In genomic region chr5:43046474-43046873, GRCh38 we compare ENCODE assay signal across 17 cellular contexts.
"Had no signal": no experiment of that assay in that cellular context is flagged by ENCODE, and none has a peak within 500 bp of the region (broad histone marks: within the 10 kb centered on the region; RNA-seq: fewer than 3 reads in every experiment).

No MANE protein-coding gene starts in this region.

- H3K27me3 ChIP-seq: breast epithelium, spleen had no signal

- H3K4me3 Mint-ChIP-seq: nephron had no signal

- H3K4me3 ChIP-seq: breast epithelium, heart right ventricle, mucosa of descending colon, spleen, suprapubic skin had no signal

- H3K36me3 ChIP-seq: breast epithelium, suprapubic skin had no signal

- H3K27ac Mint-ChIP-seq: activated naive CD4-positive, alpha-beta T cell treated with anti-CD3 and anti-CD28 coated beads, Interleukin-2, amount 50 U/mL, for 72 hours; nephron had no signal

- H3K9me3 Mint-ChIP-seq: activated naive CD4-positive, alpha-beta T cell treated with anti-CD3 and anti-CD28 coated beads, Interleukin-2, amount 50 U/mL, for 72 hours; nephron had no signal

- ATAC-seq: activated naive CD4-positive, alpha-beta T cell treated with anti-CD3 and anti-CD28 coated beads, Interleukin-2, amount 50 U/mL, for 72 hours; heart right ventricle; left lobe of liver; mucosa of descending colon; sciatic nerve; SK-N-SH treated with all-trans-retinoic acid at 6 μM for 48 hours; stimulated activated naive CD8-positive, alpha-beta T cell treated with anti-CD3 and anti-CD28 coated beads, Interleukin-15, Interleukin-2, amounts not matched to agents 100 U/mL and 50 U/mL, for 24 hours had no signal

- H3K27ac ChIP-seq: breast epithelium, heart right ventricle, spleen, suprapubic skin had no signal

- H3K9me3 ChIP-seq: breast epithelium, heart right ventricle, mucosa of descending colon, spleen, suprapubic skin had no signal

- DNase-seq: activated CD4-positive, alpha-beta T cell treated with anti-CD3 and anti-CD28 coated beads for 1 hour; aorta; heart right ventricle; islet precursor cell; mammary epithelial cell; mucosa of descending colon; occipital lobe; spleen; stimulated activated CD4-positive, alpha-beta T cell treated with anti-CD3 and anti-CD28 coated beads, Interleukin-1b, Interleukin-23, amount 100 ng/mL, for 48 hours; stimulated activated naive CD8-positive, alpha-beta T cell treated with anti-CD3 and anti-CD28 coated beads, Interleukin-15, Interleukin-2, amounts not matched to agents 100 U/mL and 50 U/mL, for 24 hours had no signal

- H3K4me1 ChIP-seq: breast epithelium had no signal
